19 cellular contexts compared by ENCODE assay signal in the genomic region with DNA sequence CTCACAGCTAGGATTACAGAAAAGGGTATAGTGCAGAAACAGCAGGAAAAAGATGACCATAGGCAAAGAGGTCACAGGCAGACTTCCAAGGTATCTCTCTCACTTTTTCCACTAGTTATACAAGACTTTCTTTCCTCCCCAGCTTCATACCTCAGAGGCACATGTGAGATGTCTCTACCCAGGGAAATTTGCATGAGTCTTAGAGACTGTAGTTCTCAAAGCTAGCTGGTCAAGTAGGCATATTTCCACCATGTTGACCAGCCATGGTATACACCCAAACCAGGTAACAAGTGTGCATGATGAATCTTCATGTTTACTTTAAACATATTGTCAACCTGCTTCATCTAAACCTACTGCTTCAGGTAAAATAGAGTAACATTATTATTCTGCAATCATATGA.
"Had no signal": no experiment of that assay in that cellular context is flagged by ENCODE, and none has a peak within 500 bp of the region (broad histone marks: within the 10 kb centered on the region; RNA-seq: fewer than 3 reads in every experiment).

No MANE protein-coding gene starts in this region.

- H3K27ac Mint-ChIP-seq: immature natural killer cell, nephron progenitor cell, type B pancreatic cell had no signal

- H3K27me3 Mint-ChIP-seq: type B pancreatic cell had no signal

- H3K4me3 Mint-ChIP-seq: immature natural killer cell, nephron progenitor cell, type B pancreatic cell had no signal

- DNase-seq: activated CD4-positive, alpha-beta T cell treated with anti-CD3 and anti-CD28 coated beads, Interleukin-2, amount 50 U/mL, for 4 hours; activated effector memory CD4-positive, alpha-beta T cell treated with Interleukin-2 at 50 U/mL for 16 hours; activated naive CD4-positive, alpha-beta T cell treated with anti-CD3 and anti-CD28 coated beads, Interleukin-2, amount 50 U/mL, for 16 hours; activated T-cell treated with anti-CD3 and anti-CD28 coated beads for 4 hours; effector CD4-positive, alpha-beta T cell; esophagus squamous epithelium; immature natural killer cell; kidney glomerular epithelial cell; left ventricle myocardium inferior; mammary epithelial cell; midbrain; nephron progenitor cell; nucleus accumbens; posterior cingulate gyrus; stomach; T-helper 1 cell; T1000; testis had no signal

- H3K9me3 Mint-ChIP-seq: immature natural killer cell, nephron progenitor cell, type B pancreatic cell had no signal

- H3K4me1 Mint-ChIP-seq: immature natural killer cell, nephron progenitor cell had no signal
